1 cellular context compared by ENCODE assay signal in genomic region chr1:207283421-207283820, GRCh38.
TF ChIP-seq lines count a peak whose summit lies in the region.

No MANE protein-coding gene starts in this region.

TF ChIP-seq in K562, 482 proteins besides CTCF, POLR2A, EP300 and RAD21:
- TF ChIP-seq, protein P1, sequence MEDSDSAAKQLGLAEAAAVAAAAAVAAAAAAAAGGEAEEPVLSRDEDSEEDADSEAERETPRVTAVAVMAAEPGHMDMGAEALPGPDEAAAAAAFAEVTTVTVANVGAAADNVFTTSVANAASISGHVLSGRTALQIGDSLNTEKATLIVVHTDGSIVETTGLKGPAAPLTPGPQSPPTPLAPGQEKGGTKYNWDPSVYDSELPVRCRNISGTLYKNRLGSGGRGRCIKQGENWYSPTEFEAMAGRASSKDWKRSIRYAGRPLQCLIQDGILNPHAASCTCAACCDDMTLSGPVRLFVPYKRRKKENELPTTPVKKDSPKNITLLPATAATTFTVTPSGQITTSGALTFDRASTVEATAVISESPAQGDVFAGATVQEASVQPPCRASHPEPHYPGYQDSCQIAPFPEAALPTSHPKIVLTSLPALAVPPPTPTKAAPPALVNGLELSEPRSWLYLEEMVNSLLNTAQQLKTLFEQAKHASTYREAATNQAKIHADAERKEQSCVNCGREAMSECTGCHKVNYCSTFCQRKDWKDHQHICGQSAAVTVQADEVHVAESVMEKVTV (CRISPR knock-in tag; IDR thresholded peaks at IDR 0.05), result no peak
- TF ChIP-seq PHB (CRISPR knock-in tag; IDR thresholded peaks at IDR 0.05) (no peak), ZNF146 (CRISPR knock-in tag; IDR thresholded peaks at IDR 0.05; ENCODE audit: unreplicated experiment) (peak; percentile 18)
